Comparison of ENCODE assay signal across 1 cellular context in the genomic region with DNA sequence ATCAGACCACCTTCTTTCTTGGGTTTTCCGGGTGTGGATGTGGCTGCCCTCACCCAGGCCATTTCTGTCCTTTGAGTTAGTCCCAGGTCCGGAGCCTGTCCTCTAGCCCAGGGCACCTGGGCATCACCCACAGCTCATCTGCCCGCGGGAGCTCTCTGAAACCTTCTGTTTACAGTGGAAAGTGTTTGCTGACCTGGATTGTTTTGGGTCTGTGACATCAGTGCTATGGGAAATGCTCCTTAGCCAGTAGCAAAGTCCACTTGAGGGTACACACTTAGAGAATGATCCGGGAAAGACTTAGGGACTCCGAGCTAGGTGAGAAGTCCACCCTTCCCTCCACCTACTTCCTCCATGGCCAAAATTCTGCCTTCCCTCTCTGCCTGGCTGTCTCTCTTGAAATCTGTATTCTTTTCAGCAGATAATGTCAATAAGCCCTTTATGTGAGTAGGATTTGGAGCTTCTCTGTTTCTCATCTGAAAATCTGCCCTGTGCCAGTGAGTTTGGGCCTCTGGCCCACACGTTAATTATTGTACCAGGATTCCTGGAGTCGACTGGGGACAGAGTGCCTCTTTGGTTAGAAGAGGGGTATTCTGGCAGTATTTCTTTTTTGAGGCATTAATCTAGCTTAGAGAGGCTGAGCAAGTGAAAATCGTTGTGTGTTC.
TF ChIP-seq lines count a peak whose summit lies in the region.

No MANE protein-coding gene starts in this region.

TF ChIP-seq in HepG2, 621 proteins besides CTCF, POLR2A, EP300 and RAD21 (continued from another document):
- TF ChIP-seq, protein P1, sequence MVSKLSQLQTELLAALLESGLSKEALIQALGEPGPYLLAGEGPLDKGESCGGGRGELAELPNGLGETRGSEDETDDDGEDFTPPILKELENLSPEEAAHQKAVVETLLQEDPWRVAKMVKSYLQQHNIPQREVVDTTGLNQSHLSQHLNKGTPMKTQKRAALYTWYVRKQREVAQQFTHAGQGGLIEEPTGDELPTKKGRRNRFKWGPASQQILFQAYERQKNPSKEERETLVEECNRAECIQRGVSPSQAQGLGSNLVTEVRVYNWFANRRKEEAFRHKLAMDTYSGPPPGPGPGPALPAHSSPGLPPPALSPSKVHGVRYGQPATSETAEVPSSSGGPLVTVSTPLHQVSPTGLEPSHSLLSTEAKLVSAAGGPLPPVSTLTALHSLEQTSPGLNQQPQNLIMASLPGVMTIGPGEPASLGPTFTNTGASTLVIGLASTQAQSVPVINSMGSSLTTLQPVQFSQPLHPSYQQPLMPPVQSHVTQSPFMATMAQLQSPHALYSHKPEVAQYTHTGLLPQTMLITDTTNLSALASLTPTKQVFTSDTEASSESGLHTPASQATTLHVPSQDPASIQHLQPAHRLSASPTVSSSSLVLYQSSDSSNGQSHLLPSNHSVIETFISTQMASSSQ (IDR thresholded peaks at IDR 0.05; ENCODE audit: low read depth): no peak
- TF ChIP-seq, protein P1 (CRISPR knock-in tag; IDR thresholded peaks at IDR 0.05; ENCODE audit: borderline replicate concordance): peak; percentile 43; the same call in 1 of the 2 replicates
- TF ChIP-seq, protein P2, sequence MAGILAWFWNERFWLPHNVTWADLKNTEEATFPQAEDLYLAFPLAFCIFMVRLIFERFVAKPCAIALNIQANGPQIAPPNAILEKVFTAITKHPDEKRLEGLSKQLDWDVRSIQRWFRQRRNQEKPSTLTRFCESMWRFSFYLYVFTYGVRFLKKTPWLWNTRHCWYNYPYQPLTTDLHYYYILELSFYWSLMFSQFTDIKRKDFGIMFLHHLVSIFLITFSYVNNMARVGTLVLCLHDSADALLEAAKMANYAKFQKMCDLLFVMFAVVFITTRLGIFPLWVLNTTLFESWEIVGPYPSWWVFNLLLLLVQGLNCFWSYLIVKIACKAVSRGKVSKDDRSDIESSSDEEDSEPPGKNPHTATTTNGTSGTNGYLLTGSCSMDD (CRISPR knock-in tag; IDR thresholded peaks at IDR 0.05): no peak
- TF ChIP-seq ZNF878 (CRISPR knock-in tag; IDR thresholded peaks at IDR 0.05) (no peak), MED1 (CRISPR knock-in tag; IDR thresholded peaks at IDR 0.05) (peak; percentile 86), SSRP1 (CRISPR knock-in tag; IDR thresholded peaks at IDR 0.05) (peak; percentile 76; the same call in 1 of the 2 replicates), JUNB (CRISPR knock-in tag; IDR thresholded peaks at IDR 0.05; ENCODE audit: borderline replicate concordance) (no peak), ADNP (CRISPR knock-in tag; IDR thresholded peaks at IDR 0.05) (no peak), GATA4 (IDR thresholded peaks at IDR 0.05; ENCODE audit: borderline replicate concordance, low read depth) (0 out of 2 replicates have a peak, but pooled peaks have one; percentile 22), KDM6A (CRISPR knock-in tag; IDR thresholded peaks at IDR 0.05; ENCODE audit: low read depth) (peak; percentile 54; the same call in 1 of the 2 replicates), AGO2 (optimal IDR thresholded peaks at IDR 0.05; ENCODE audit: low read depth, low read length) (no peak), ZNF350 (CRISPR knock-in tag; IDR thresholded peaks at IDR 0.05; ENCODE audit: borderline replicate concordance, low read depth) (no peak; the same call in 1 of the 2 replicates)
- TF ChIP-seq, protein P3, sequence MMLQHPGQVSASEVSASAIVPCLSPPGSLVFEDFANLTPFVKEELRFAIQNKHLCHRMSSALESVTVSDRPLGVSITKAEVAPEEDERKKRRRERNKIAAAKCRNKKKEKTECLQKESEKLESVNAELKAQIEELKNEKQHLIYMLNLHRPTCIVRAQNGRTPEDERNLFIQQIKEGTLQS (CRISPR knock-in tag; IDR thresholded peaks at IDR 0.05): no peak
- TF ChIP-seq, protein P4, sequence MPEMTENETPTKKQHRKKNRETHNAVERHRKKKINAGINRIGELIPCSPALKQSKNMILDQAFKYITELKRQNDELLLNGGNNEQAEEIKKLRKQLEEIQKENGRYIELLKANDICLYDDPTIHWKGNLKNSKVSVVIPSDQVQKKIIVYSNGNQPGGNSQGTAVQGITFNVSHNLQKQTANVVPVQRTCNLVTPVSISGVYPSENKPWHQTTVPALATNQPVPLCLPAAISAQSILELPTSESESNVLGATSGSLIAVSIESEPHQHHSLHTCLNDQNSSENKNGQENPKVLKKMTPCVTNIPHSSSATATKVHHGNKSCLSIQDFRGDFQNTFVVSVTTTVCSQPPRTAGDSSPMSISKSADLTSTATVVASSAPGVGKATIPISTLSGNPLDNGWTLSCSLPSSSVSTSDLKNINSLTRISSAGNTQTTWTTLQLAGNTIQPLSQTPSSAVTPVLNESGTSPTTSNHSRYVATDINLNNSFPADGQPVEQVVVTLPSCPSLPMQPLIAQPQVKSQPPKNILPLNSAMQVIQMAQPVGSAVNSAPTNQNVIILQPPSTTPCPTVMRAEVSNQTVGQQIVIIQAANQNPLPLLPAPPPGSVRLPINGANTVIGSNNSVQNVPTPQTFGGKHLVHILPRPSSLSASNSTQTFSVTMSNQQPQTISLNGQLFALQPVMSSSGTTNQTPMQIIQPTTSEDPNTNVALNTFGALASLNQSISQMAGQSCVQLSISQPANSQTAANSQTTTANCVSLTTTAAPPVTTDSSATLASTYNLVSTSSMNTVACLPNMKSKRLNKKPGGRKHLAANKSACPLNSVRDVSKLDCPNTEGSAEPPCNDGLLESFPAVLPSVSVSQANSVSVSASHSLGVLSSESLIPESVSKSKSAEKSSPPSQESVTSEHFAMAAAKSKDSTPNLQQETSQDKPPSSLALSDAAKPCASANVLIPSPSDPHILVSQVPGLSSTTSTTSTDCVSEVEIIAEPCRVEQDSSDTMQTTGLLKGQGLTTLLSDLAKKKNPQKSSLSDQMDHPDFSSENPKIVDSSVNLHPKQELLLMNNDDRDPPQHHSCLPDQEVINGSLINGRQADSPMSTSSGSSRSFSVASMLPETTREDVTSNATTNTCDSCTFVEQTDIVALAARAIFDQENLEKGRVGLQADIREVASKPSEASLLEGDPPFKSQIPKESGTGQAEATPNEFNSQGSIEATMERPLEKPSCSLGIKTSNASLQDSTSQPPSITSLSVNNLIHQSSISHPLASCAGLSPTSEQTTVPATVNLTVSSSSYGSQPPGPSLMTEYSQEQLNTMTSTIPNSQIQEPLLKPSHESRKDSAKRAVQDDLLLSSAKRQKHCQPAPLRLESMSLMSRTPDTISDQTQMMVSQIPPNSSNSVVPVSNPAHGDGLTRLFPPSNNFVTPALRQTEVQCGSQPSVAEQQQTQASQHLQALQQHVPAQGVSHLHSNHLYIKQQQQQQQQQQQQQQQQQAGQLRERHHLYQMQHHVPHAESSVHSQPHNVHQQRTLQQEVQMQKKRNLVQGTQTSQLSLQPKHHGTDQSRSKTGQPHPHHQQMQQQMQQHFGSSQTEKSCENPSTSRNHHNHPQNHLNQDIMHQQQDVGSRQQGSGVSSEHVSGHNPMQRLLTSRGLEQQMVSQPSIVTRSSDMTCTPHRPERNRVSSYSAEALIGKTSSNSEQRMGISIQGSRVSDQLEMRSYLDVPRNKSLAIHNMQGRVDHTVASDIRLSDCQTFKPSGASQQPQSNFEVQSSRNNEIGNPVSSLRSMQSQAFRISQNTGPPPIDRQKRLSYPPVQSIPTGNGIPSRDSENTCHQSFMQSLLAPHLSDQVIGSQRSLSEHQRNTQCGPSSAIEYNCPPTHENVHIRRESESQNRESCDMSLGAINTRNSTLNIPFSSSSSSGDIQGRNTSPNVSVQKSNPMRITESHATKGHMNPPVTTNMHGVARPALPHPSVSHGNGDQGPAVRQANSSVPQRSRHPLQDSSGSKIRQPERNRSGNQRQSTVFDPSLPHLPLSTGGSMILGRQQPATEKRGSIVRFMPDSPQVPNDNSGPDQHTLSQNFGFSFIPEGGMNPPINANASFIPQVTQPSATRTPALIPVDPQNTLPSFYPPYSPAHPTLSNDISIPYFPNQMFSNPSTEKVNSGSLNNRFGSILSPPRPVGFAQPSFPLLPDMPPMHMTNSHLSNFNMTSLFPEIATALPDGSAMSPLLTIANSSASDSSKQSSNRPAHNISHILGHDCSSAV (CRISPR knock-in tag; IDR thresholded peaks at IDR 0.05; ENCODE audit: borderline replicate concordance): no peak
- TF ChIP-seq, protein P5, sequence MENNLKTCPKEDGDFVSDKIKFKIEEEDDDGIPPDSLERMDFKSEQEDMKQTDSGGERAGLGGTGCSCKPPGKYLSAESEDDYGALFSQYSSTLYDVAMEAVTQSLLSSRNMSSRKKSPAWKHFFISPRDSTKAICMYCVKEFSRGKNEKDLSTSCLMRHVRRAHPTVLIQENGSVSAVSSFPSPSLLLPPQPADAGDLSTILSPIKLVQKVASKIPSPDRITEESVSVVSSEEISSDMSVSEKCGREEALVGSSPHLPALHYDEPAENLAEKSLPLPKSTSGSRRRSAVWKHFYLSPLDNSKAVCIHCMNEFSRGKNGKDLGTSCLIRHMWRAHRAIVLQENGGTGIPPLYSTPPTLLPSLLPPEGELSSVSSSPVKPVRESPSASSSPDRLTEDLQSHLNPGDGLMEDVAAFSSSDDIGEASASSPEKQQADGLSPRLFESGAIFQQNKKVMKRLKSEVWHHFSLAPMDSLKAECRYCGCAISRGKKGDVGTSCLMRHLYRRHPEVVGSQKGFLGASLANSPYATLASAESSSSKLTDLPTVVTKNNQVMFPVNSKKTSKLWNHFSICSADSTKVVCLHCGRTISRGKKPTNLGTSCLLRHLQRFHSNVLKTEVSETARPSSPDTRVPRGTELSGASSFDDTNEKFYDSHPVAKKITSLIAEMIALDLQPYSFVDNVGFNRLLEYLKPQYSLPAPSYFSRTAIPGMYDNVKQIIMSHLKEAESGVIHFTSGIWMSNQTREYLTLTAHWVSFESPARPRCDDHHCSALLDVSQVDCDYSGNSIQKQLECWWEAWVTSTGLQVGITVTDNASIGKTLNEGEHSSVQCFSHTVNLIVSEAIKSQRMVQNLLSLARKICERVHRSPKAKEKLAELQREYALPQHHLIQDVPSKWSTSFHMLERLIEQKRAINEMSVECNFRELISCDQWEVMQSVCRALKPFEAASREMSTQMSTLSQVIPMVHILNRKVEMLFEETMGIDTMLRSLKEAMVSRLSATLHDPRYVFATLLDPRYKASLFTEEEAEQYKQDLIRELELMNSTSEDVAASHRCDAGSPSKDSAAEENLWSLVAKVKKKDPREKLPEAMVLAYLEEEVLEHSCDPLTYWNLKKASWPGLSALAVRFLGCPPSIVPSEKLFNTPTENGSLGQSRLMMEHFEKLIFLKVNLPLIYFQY (CRISPR knock-in tag; IDR thresholded peaks at IDR 0.05; ENCODE audit: borderline replicate concordance): peak; percentile 18; the same call in 1 of the 2 replicates
- TF ChIP-seq, protein P6, sequence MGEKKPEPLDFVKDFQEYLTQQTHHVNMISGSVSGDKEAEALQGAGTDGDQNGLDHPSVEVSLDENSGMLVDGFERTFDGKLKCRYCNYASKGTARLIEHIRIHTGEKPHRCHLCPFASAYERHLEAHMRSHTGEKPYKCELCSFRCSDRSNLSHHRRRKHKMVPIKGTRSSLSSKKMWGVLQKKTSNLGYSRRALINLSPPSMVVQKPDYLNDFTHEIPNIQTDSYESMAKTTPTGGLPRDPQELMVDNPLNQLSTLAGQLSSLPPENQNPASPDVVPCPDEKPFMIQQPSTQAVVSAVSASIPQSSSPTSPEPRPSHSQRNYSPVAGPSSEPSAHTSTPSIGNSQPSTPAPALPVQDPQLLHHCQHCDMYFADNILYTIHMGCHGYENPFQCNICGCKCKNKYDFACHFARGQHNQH (CRISPR knock-in tag; IDR thresholded peaks at IDR 0.05): no peak
- TF ChIP-seq, protein P7, sequence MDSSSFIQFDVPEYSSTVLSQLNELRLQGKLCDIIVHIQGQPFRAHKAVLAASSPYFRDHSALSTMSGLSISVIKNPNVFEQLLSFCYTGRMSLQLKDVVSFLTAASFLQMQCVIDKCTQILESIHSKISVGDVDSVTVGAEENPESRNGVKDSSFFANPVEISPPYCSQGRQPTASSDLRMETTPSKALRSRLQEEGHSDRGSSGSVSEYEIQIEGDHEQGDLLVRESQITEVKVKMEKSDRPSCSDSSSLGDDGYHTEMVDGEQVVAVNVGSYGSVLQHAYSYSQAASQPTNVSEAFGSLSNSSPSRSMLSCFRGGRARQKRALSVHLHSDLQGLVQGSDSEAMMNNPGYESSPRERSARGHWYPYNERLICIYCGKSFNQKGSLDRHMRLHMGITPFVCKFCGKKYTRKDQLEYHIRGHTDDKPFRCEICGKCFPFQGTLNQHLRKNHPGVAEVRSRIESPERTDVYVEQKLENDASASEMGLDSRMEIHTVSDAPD (CRISPR knock-in tag; IDR thresholded peaks at IDR 0.05): no peak
